ENCODE assay signal across 19 cellular contexts in the genomic region with DNA sequence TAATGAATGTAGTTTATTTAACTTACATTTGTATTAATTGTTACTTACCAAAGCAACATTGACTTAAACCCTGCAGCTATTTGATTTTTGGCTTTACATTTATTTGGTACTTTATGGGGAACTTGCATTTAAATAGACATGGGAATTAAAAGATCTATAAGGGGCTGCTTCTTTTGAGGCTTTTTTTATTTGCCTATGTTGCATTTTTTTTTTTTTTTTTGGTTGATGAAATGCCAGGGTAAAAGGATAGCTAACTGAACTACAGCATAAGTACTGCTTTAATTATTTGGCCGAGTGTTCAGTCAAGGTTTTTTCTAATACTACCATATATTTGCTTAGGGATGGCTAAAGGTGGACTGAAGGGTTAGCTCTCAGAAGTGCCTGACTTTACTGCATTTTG.
DNase-seq lines count a peak whose midpoint lies in the region; ATAC-seq, FAIRE-seq and TF ChIP-seq lines count a peak whose summit lies in the region.
"Had no signal": no experiment of that assay in that cellular context is flagged by ENCODE, and none has a peak within 500 bp of the region (broad histone marks: within the 10 kb centered on the region; RNA-seq: fewer than 3 reads in every experiment).

No MANE protein-coding gene starts in this region.

- H3K9me1 ChIP-seq in IMR-90 (ENCODE audit: insufficient read depth, low read length), result peaks cover 4% of the 10 kb centered on the region
- no peaks in the 10 kb centered on the region for H3K9me1 ChIP-seq in K562 (ENCODE audit: control insufficient read depth, insufficient read depth, low read length)

- no peaks in the 10 kb centered on the region for H3K27me3 ChIP-seq in IMR-90 (ENCODE audit: control insufficient read depth, insufficient read depth, low read length)
- peaks cover 3 to 12% of the 10 kb centered on the region in 2 experiments; a peak in 2 of 5 replicates for H3K27me3 ChIP-seq in K562 (ENCODE audit: control insufficient read depth in 2 of 2, insufficient read depth in 2 of 2, low read length in 2 of 2)
- H3K27me3 ChIP-seq: BLaER1 treated with 17β-estradiol and CSF1 and Interleukin-3, amounts not matched to agents 10 nM and 100 nM had no signal

- 90% methylated on average over 1 of the region's 1 CpG for WGBS in A549 (ENCODE audit: missing lambda C conversion rate)
- no CpG with 5 or more reads among the region's 1 CpG for WGBS in IMR-90 (ENCODE audit: extremely low coverage in 2 of 2, insufficient read length in 1 of 2), 2 experiments
- WGBS in K562 (ENCODE audit: insufficient coverage, low coverage, missing lambda C conversion rate), result no CpG with 5 or more reads among the region's 1 CpG

- H3K4me2 ChIP-seq in A549 (no peak overlapping the region), IMR-90 (ENCODE audit: low read depth, low read length) (no peak overlapping the region), K562 (ENCODE audit: insufficient read depth, low read length) (no peak overlapping the region)
- H3K4me2 ChIP-seq: BLaER1 treated with 17β-estradiol and CSF1 and Interleukin-3, amounts not matched to agents 10 nM and 100 nM had no signal

- H3K9ac ChIP-seq in IMR-90 (ENCODE audit: low read depth, low read length) (no peak overlapping the region), K562 (ENCODE audit: insufficient read depth in 1 of 2, low read depth in 2 of 2, low read length in 2 of 2) (no peak overlapping the region)
- H3K9ac ChIP-seq: BLaER1 treated with 17β-estradiol and CSF1 and Interleukin-3, amounts not matched to agents 10 nM and 100 nM had no signal

- H3K9me3 ChIP-seq in A549 (peaks cover 8% of the 10 kb centered on the region; the same call in 2 of the 3 replicates), IMR-90 (ENCODE audit: control insufficient read depth, insufficient read depth, low read length) (peaks cover 5% of the 10 kb centered on the region), K562 (replicated peaks; ENCODE audit: control insufficient read depth, insufficient read depth, low read depth, low read length) (no peaks in the 10 kb centered on the region)

- H4K8ac ChIP-seq in IMR-90 (ENCODE audit: low read depth in 2 of 2, low read length in 2 of 2), result no peak overlapping the region

- H2BK20ac ChIP-seq in IMR-90 (ENCODE audit: low read depth, low read length), result no peak overlapping the region

- no peak overlapping the region for H3K56ac ChIP-seq in IMR-90 (ENCODE audit: extremely low read depth, insufficient read depth, low read length)

- no peaks in the 10 kb centered on the region for H3K79me1 ChIP-seq in IMR-90 (ENCODE audit: low read depth in 1 of 2, low read length in 2 of 2)

- H3K36me3 ChIP-seq in IMR-90 (ENCODE audit: control insufficient read depth, insufficient read depth, low read length) (no peaks in the 10 kb centered on the region), K562 (ENCODE audit: control insufficient read depth, insufficient read depth, low read length) (no peaks in the 10 kb centered on the region)
- H3K36me3 ChIP-seq: BLaER1 treated with 17β-estradiol and CSF1 and Interleukin-3, amounts not matched to agents 10 nM and 100 nM had no signal

- in situ Hi-C loops in IMR-90 (cut with MboI; ENCODE audit: low sequenced_read_pairs), result no loop called here
- in situ Hi-C loops in K562 (cut with MboI), result no loop called here

- DNase-seq in A549 (ENCODE audit: low read depth in 1 of 2, low spot score in 1 of 2), result no peak
- DNase-seq in IMR-90, result no peak
- DNase-seq in K562 (ENCODE audit: extremely low read depth in 1 of 4, low spot score in 3 of 4), result no peak
- DNase-seq in SKM-1 treated with dmso at 0.1 percent for 144 hours (lab: John Stamatoyannopoulos, UW; ENCODE audit: unreplicated experiment), result no peak
- DNase-seq: 8988T; AML-193; Caco-2; Calu3; CD4-positive, alpha-beta T cell; CD8-positive, alpha-beta T cell; DMS79 treated with DMSO at 0.1 percent for 48 hours; GF-D8 had no signal

- TF ChIP-seq CTCF in A549 (IDR thresholded peaks at IDR 0.05), result no peak
- no peak for TF ChIP-seq CTCF in IMR-90 (conservative IDR thresholded peaks at IDR 0.05; ENCODE audit: low read depth, low read length)
- no peak for TF ChIP-seq CTCF in K562 (IDR thresholded peaks at IDR 0.05 in 2 of 3, conservative IDR thresholded peaks at IDR 0.05 in 1 of 3; ENCODE audit: insufficient read depth in 2 of 3, low read depth in 1 of 3, low read length in 3 of 3)

- no peak overlapping the region for H2AFZ ChIP-seq in IMR-90 (replicated peaks; ENCODE audit: low read length, poor library complexity)
- H2AFZ ChIP-seq in K562 (ENCODE audit: low read depth, low read length), result no peak overlapping the region

- TF ChIP-seq EP300 in A549 (IDR thresholded peaks at IDR 0.05) (no peak), K562 (IDR thresholded peaks at IDR 0.05; ENCODE audit: low read length) (no peak)

- dilution Hi-C loops in IMR-90 (cut with HindIII; ENCODE audit: low sequenced_read_pairs, unreplicated experiment), result no loop called here

- FAIRE-seq in A549 (lab: Jason Lieb, UNC), result no peak
- no peak for FAIRE-seq in K562 (lab: Jason Lieb, UNC)
- FAIRE-seq: A204.1, D721Med, GM12891, GM19239 had no signal

- H3K79me2 ChIP-seq in K562 (ENCODE audit: control insufficient read depth, insufficient read depth, low read length), result no peaks in the 10 kb centered on the region

- no peak overlapping the region for H3K23ac ChIP-seq in IMR-90 (ENCODE audit: low read depth, low read length)

- no peak overlapping the region for H2BK120ac ChIP-seq in IMR-90 (ENCODE audit: low read depth, low read length)

- TF ChIP-seq RAD21 in A549 (conservative IDR thresholded peaks at IDR 0.05 in 1 of 2, IDR thresholded peaks at IDR 0.05 in 1 of 2), result no peak
- TF ChIP-seq RAD21 in IMR-90 (IDR thresholded peaks at IDR 0.05; ENCODE audit: low read length), result no peak
- no peak for TF ChIP-seq RAD21 in K562 (CRISPR knock-in tag; conservative IDR thresholded peaks at IDR 0.05 in 1 of 2, IDR thresholded peaks at IDR 0.05 in 1 of 2)

- no peak overlapping the region; the same call in 2 of the 3 replicates for H2BK15ac ChIP-seq in IMR-90 (ENCODE audit: low read depth, low read length)

- H4K91ac ChIP-seq in IMR-90 (ENCODE audit: insufficient read depth, low read depth, low read length), result 0 out of 2 replicates have a peak overlapping the region, but pooled peaks have one; percentile 15

- no peak for TF ChIP-seq POLR2A in A549 (IDR thresholded peaks at IDR 0.05; ENCODE audit: low read length)
- TF ChIP-seq POLR2A in IMR-90 (IDR thresholded peaks at IDR 0.05; ENCODE audit: low read depth, low read length), result no peak
- no peak for TF ChIP-seq POLR2A in K562 (conservative IDR thresholded peaks at IDR 0.05)

- H2AK9ac ChIP-seq in IMR-90 (replicated peaks; ENCODE audit: low read depth, low read length, poor library complexity), result no peak overlapping the region

- no TSS peak for BruUV-seq in IMR-90 (replicated peaks; lab: Mats Ljungman, UMichigan)
- no TSS peak for BruUV-seq in K562 (replicated peaks; lab: Mats Ljungman, UMichigan)

- CTCF ChIA-PET in A549 (lab: Yijun Ruan, JAX) (interaction anchor here (2.8 kb wide), 1 partner anchor 40 kb away, joined by 14 read pairs; no protein-coding TSS in a partner anchor), IMR-90 (lab: Yijun Ruan, JAX) (interaction anchor here (0.6 to 1.6 kb wide), 3 partner anchors 40 to 146 kb away, joined by 3 to 4 read pairs (median 3); no protein-coding TSS in a partner anchor), K562 (lab: Yijun Ruan, JAX; ENCODE audit: low intra/inter-chr PET ratio) (no interaction called here)

- H3K4ac ChIP-seq in IMR-90 (ENCODE audit: low read depth, low read length), result no peak overlapping the region

- no peak overlapping the region for H3K18ac ChIP-seq in IMR-90 (ENCODE audit: low read depth, low read length)

- H3K4me1 ChIP-seq in A549 (peaks cover 51% of the 10 kb centered on the region), IMR-90 (ENCODE audit: control insufficient read depth, insufficient read depth, low read length) (peaks cover 4% of the 10 kb centered on the region; the same call in 1 of the 2 replicates), K562 (replicated peaks in 1 of 2; ENCODE audit: control insufficient read depth in 2 of 2, insufficient read depth in 2 of 2, low read length in 2 of 2) (no peaks in the 10 kb centered on the region)

- H2BK5ac ChIP-seq in IMR-90 (ENCODE audit: low read depth, low read length, poor library complexity, severe bottlenecking), result no peak overlapping the region

- no peak overlapping the region for H3K4me3 ChIP-seq in A549
- no peak overlapping the region for H3K4me3 ChIP-seq in IMR-90 (ENCODE audit: insufficient read depth, low read depth, low read length)
- H3K4me3 ChIP-seq in K562, result no peak overlapping the region
- H3K4me3 ChIP-seq: BLaER1 treated with 17β-estradiol and CSF1 and Interleukin-3, amounts not matched to agents 10 nM and 100 nM had no signal

- H4K20me1 ChIP-seq in IMR-90 (ENCODE audit: insufficient read depth, low read length) (peaks cover 3% of the 10 kb centered on the region; the same call in 1 of the 2 replicates), K562 (replicated peaks; ENCODE audit: control insufficient read depth, insufficient read depth, low read length) (no peaks in the 10 kb centered on the region)
- H4K20me1 ChIP-seq: BLaER1 treated with 17β-estradiol and CSF1 and Interleukin-3, amounts not matched to agents 10 nM and 100 nM had no signal

- H2AK5ac ChIP-seq in IMR-90 (ENCODE audit: low read depth, low read length), result no peak overlapping the region

- POLR2A ChIA-PET in A549 (lab: Yijun Ruan, JAX), result no interaction called here
- POLR2A ChIA-PET in IMR-90 (lab: Charles Lee; ENCODE audit: unreplicated experiment), result interaction anchor here (0.6 kb wide), 1 partner anchor 1148 kb away, joined by 3 read pairs; no protein-coding TSS in a partner anchor
- POLR2A ChIA-PET in K562 (lab: Yijun Ruan, JAX), result no interaction called here

- H3K14ac ChIP-seq in IMR-90 (replicated peaks; ENCODE audit: low read depth, low read length), result no peak overlapping the region

- no peak overlapping the region for H4K5ac ChIP-seq in IMR-90 (ENCODE audit: low read depth, low read length)

- no peak for ATAC-seq in A549
- ATAC-seq in IMR-90 (ENCODE audit: low read depth), result no peak
- no peak for ATAC-seq in K562
- ATAC-seq in HG03196 (IDR thresholded peaks at IDR 0.05; ENCODE audit: unreplicated experiment), result no peak
- ATAC-seq: CD8-positive, alpha-beta T cell had no signal

- intact Hi-C loops in IMR-90 (cut with micrococcal nuclease), result loop anchor here (10.0 kb wide), 2 partner anchors 955 to 1245 kb away; a partner anchor contains a TSS
- intact Hi-C loops in K562 (cut with micrococcal nuclease), result no loop called here

- H3K27ac ChIP-seq in A549, result peak overlapping the region; percentile 2 to 38; a peak in 1 of 6 replicates
- H3K27ac ChIP-seq in IMR-90 (ENCODE audit: insufficient read depth, low read length), result no peak overlapping the region
- H3K27ac ChIP-seq in K562 (ENCODE audit: extremely low read depth, low read depth, low read length), result no peak overlapping the region
- H3K27ac ChIP-seq: BLaER1 treated with 17β-estradiol and CSF1 and Interleukin-3, amounts not matched to agents 10 nM and 100 nM; C4-2B had no signal

TF ChIP-seq in A549, 52 proteins besides CTCF, POLR2A, EP300 and RAD21 (continues in another document):
- TF ChIP-seq TP53 (CRISPR knock-in tag; IDR thresholded peaks at IDR 0.05), result no peak

TF ChIP-seq in IMR-90, 13 proteins besides CTCF, POLR2A, EP300 and RAD21 (continues in another document):
- TF ChIP-seq MAFK (IDR thresholded peaks at IDR 0.05; ENCODE audit: low read depth, low read length), result peak; percentile 72

TF ChIP-seq in K562, 482 proteins besides CTCF, POLR2A, EP300 and RAD21 (continues in another document):
- no peak for TF ChIP-seq ZNF140 (CRISPR knock-in tag; IDR thresholded peaks at IDR 0.05)
- TF ChIP-seq ZNF316 (IDR thresholded peaks at IDR 0.05), result peak; percentile 65

Comparison
In these comparisons a context has a peak if more than half of its experiments do, and no peak if none do; other contexts are left out.
1. H3K27ac ChIP-seq: peak in A549 (2 of 2); none in IMR-90 (single experiment) and K562 (single experiment).